In genomic region chr1:110152133-110152785, GRCh38 we compare ENCODE assay signal across 14 cellular contexts. TPM values are rescaled to one million over a fixed set of nuclear protein-coding genes. Genes with fewer than 3 reads are reported as not detected.
A peak's percentile ranks its signal among the peaks of the same experiment; 100 is the strongest.
DNase-seq lines count a peak whose midpoint lies in the region; ATAC-seq and TF ChIP-seq lines count a peak whose summit lies in the region.
"Had no signal": no experiment of that assay in that cellular context is flagged by ENCODE, and none has a peak within 500 bp of the region (broad histone marks: within the 10 kb centered on the region; RNA-seq: fewer than 3 reads in every experiment).

No MANE protein-coding gene starts in this region.

- H3K36me3 ChIP-seq in brain microvascular endothelial cell (replicated peaks) (no peaks in the 10 kb centered on the region), mesendoderm (ENCODE audit: control insufficient read depth, insufficient read depth, low read length) (no peaks in the 10 kb centered on the region)
- H3K36me3 ChIP-seq in CD4-positive, alpha-beta memory T cell (ENCODE audit: insufficient read depth, low read length) = no peaks in the 10 kb centered on the region

- no peak for TF ChIP-seq CTCF in brain microvascular endothelial cell (IDR thresholded peaks at IDR 0.05; ENCODE audit: low read depth, low read length, missing control alignments)

- H2BK5ac ChIP-seq in mesendoderm (ENCODE audit: low read length) = no peak overlapping the region

- H3K36me3 Mint-ChIP-seq in CD4-positive, alpha-beta memory T cell = no peaks in the 10 kb centered on the region
- H3K36me3 Mint-ChIP-seq: CD14-positive monocyte had no signal

- H3K27me3 ChIP-seq in brain microvascular endothelial cell (replicated peaks) = peaks cover 7% of the 10 kb centered on the region
- H3K27me3 ChIP-seq in mesendoderm (ENCODE audit: insufficient read depth, low read length, poor library complexity) = peaks cover 34% of the 10 kb centered on the region
- peaks cover 20% of the 10 kb centered on the region for H3K27me3 ChIP-seq in CD4-positive, alpha-beta memory T cell (ENCODE audit: insufficient read depth, low read length)

- H3K27ac Mint-ChIP-seq in CD4-positive, alpha-beta memory T cell = no peak overlapping the region
- H3K27ac Mint-ChIP-seq: activated CD4-positive, alpha-beta T cell treated with anti-CD3 and anti-CD28 coated beads, Interleukin-2, amount 10 ng/mL, durations not matched to agents 7 days and 5 days; CD14-positive monocyte had no signal

- H3K9me3 Mint-ChIP-seq in CD4-positive, alpha-beta memory T cell = peaks cover 0 to 7% (median under 1%) of the 10 kb centered on the region in 8 donors
- H3K9me3 Mint-ChIP-seq: activated CD4-positive, alpha-beta T cell treated with anti-CD3 and anti-CD28 coated beads, Interleukin-2, amount 10 ng/mL, durations not matched to agents 7 days and 5 days had no signal

- no peak overlapping the region for H3K18ac ChIP-seq in mesendoderm (ENCODE audit: low read length)

- CTCF ChIA-PET in CD4-positive, alpha-beta memory T cell (lab: Charles Lee; ENCODE audit: partially characterized antibody) = interaction anchor here (1.4 kb wide), 1 partner anchor 16 kb away, joined by 3 read pairs; no protein-coding TSS in a partner anchor

- H2AK5ac ChIP-seq in mesendoderm (ENCODE audit: low read length) = no peak overlapping the region

- no peak overlapping the region for H3K23ac ChIP-seq in mesendoderm (ENCODE audit: low read length)

- H3K4me2 ChIP-seq in mesendoderm (ENCODE audit: low read length) = no peak overlapping the region

- no peak overlapping the region for H3K9ac ChIP-seq in mesendoderm (ENCODE audit: low read length)

- H2BK15ac ChIP-seq in mesendoderm (replicated peaks; ENCODE audit: low read depth) = no peak overlapping the region

- no peak overlapping the region for H3K4me3 Mint-ChIP-seq in CD4-positive, alpha-beta memory T cell
- H3K4me3 Mint-ChIP-seq: activated CD4-positive, alpha-beta T cell treated with anti-CD3 and anti-CD28 coated beads, Interleukin-2, amount 10 ng/mL, durations not matched to agents 7 days and 5 days had no signal

- H3K27me3 Mint-ChIP-seq in CD4-positive, alpha-beta memory T cell = peaks cover 49 to 54% of the 10 kb centered on the region in 2 donors

- H3K4me3 ChIP-seq in brain microvascular endothelial cell (ENCODE audit: low read depth, low read length) (no peak overlapping the region), mesendoderm (ENCODE audit: low read length) (no peak overlapping the region)
- no peak overlapping the region for H3K4me3 ChIP-seq in CD4-positive, alpha-beta memory T cell (ENCODE audit: low read length in 2 of 2)

- H4K8ac ChIP-seq in mesendoderm (ENCODE audit: low read depth, low read length) = no peak overlapping the region

- no peak overlapping the region for H3K56ac ChIP-seq in mesendoderm (ENCODE audit: low read length)

- H3K9me3 ChIP-seq in CD4-positive, alpha-beta memory T cell (ENCODE audit: control insufficient read depth in 1 of 2, low read length in 2 of 2) = no peaks in the 10 kb centered on the region

- intact Hi-C loops in CD4-positive, alpha-beta memory T cell (cut with micrococcal nuclease) = no loop called here

- H3K4me1 ChIP-seq in mesendoderm (ENCODE audit: control insufficient read depth, low read depth, low read length) = no peaks in the 10 kb centered on the region
- H3K4me1 ChIP-seq in CD4-positive, alpha-beta memory T cell (ENCODE audit: insufficient read depth, low read length) = no peaks in the 10 kb centered on the region

- H3K79me1 ChIP-seq in mesendoderm (ENCODE audit: low read length) = no peaks in the 10 kb centered on the region

- in situ Hi-C loops in brain microvascular endothelial cell (cut with HindIII; ENCODE audit: low pct_ligation_motif_present, low sequenced_read_pairs) = no loop called here

- no CpG with 5 or more reads among the region's 8 CpGs for WGBS in mesendoderm (ENCODE audit: extremely low coverage, insufficient coverage, low lambda C conversion rate)

- no peak overlapping the region for H3K27ac ChIP-seq in brain microvascular endothelial cell
- H3K27ac ChIP-seq in mesendoderm (ENCODE audit: low read depth, low read length) = no peak overlapping the region
- H3K27ac ChIP-seq in CD4-positive, alpha-beta memory T cell (ENCODE audit: low read depth, low read length) = no peak overlapping the region

- no peaks in the 10 kb centered on the region for H3K79me2 ChIP-seq in mesendoderm (ENCODE audit: control insufficient read depth, insufficient read depth, low read length)

- no peak overlapping the region for H2BK120ac ChIP-seq in mesendoderm (ENCODE audit: low read depth, low read length)

- POLR2A ChIA-PET in CD4-positive, alpha-beta memory T cell (lab: Charles Lee; ENCODE audit: partially characterized antibody) = interaction anchor here (0.6 kb wide), 1 partner anchor 9 kb away, joined by 3 read pairs; no protein-coding TSS in a partner anchor

- no peak overlapping the region for H3K4ac ChIP-seq in mesendoderm (ENCODE audit: low read depth, low read length)

- no peak overlapping the region for H4K5ac ChIP-seq in mesendoderm (ENCODE audit: low read length)

- peaks cover 2 to 8% (median 2%) of the 10 kb centered on the region in 4 donors for H3K4me1 Mint-ChIP-seq in CD4-positive, alpha-beta memory T cell
- H3K4me1 Mint-ChIP-seq: CD14-positive monocyte had no signal

- ATAC-seq in HG03432 (IDR thresholded peaks at IDR 0.05; ENCODE audit: unreplicated experiment) = no peak

- DNase-seq in EH (ENCODE audit: low read depth) (peak; percentile 70), M059J (ENCODE audit: low read depth) (peak; percentile 75), brain microvascular endothelial cell (peak; percentile 20), mesendoderm (peak; percentile 39), NCI-H2171 (lab: John Stamatoyannopoulos, UW) (no peak), cerebellar nuclear complex (lab: John Stamatoyannopoulos, UW) (no peak)
- DNase-seq in CD4-positive, alpha-beta memory T cell = no peak
- DNase-seq: activated CD4-positive, alpha-beta T cell treated with anti-CD3 and anti-CD28 coated beads, Interleukin-2, amount 10 ng/mL, durations not matched to agents 7 days and 5 days; NCI-H2107; small intestine had no signal

RNA-seq across cellular contexts. Expression of gene SLC6A17, which starts 2.0 kb away (rescaled TPM):
- 0.12 and 0.59 TPM in 2 replicates for total RNA-seq in M059J (2014; rRNA removed; shearing (Covaris generic))
- polyA plus RNA-seq in mesendoderm (2013, experiment 1 of 2) = 1.6 TPM
- 1.6 TPM for polyA plus RNA-seq in mesendoderm (2013, experiment 2 of 2)
- not detected for total RNA-seq in CD4-positive, alpha-beta memory T cell
- not detected for polyA plus RNA-seq in CD4-positive, alpha-beta memory T cell
- total RNA-seq: activated CD4-positive, alpha-beta T cell treated with anti-CD3 and anti-CD28 coated beads, Interleukin-2, amount 10 ng/mL, durations not matched to agents 7 days and 5 days; liver had no signal
- polyA plus RNA-seq: CD14-positive monocyte, liver had no signal

RNA-seq across cellular contexts. Expression of gene UBL4B, which starts 40.0 kb away (rescaled TPM):
- total RNA-seq in M059J (2014; rRNA removed; shearing (Covaris generic)) = not detected in 2 replicates
- 0.03 TPM for polyA plus RNA-seq in mesendoderm (2013, experiment 1 of 2)
- 0.04 TPM for polyA plus RNA-seq in mesendoderm (2013, experiment 2 of 2)
- total RNA-seq in CD4-positive, alpha-beta memory T cell = not detected
- polyA plus RNA-seq in CD4-positive, alpha-beta memory T cell = not detected
- total RNA-seq: activated CD4-positive, alpha-beta T cell treated with anti-CD3 and anti-CD28 coated beads, Interleukin-2, amount 10 ng/mL, durations not matched to agents 7 days and 5 days; liver; T-helper 2 cell treated with Interferon-gamma antibody and Interleukin-4, amounts not matched to agents 100 ng/mL and 5 ng/mL, for 36 hours had no signal
- polyA plus RNA-seq: CD14-positive monocyte, liver, small intestine had no signal

RNA-seq across cellular contexts. Expression of gene KCNC4, which starts 57.9 kb away (rescaled TPM):
- total RNA-seq in M059J (2014; rRNA removed; shearing (Covaris generic)) = 0.07 and 0.91 TPM in 2 replicates
- 6.3 TPM for polyA plus RNA-seq in mesendoderm (2013, experiment 1 of 2)
- 6.0 TPM for polyA plus RNA-seq in mesendoderm (2013, experiment 2 of 2)
- 10 to 100 TPM; 11.9 to 13.4 TPM for total RNA-seq in CD4-positive, alpha-beta memory T cell
- 1 to 10 TPM; 2.3 to 3.0 TPM for polyA plus RNA-seq in CD4-positive, alpha-beta memory T cell

Comparison
In these comparisons a context has a peak if more than half of its experiments do, and no peak if none do; other contexts are left out.
1. DNase-seq: peak in EH (single experiment), M059J (single experiment), brain microvascular endothelial cell (single experiment) and mesendoderm (single experiment); none in NCI-H2171 (single experiment), CD4-positive, alpha-beta memory T cell (0 of 5) and cerebellar nuclear complex (0 of 2).